ENCODE assay signal across 8 cellular contexts in the genomic region with DNA sequence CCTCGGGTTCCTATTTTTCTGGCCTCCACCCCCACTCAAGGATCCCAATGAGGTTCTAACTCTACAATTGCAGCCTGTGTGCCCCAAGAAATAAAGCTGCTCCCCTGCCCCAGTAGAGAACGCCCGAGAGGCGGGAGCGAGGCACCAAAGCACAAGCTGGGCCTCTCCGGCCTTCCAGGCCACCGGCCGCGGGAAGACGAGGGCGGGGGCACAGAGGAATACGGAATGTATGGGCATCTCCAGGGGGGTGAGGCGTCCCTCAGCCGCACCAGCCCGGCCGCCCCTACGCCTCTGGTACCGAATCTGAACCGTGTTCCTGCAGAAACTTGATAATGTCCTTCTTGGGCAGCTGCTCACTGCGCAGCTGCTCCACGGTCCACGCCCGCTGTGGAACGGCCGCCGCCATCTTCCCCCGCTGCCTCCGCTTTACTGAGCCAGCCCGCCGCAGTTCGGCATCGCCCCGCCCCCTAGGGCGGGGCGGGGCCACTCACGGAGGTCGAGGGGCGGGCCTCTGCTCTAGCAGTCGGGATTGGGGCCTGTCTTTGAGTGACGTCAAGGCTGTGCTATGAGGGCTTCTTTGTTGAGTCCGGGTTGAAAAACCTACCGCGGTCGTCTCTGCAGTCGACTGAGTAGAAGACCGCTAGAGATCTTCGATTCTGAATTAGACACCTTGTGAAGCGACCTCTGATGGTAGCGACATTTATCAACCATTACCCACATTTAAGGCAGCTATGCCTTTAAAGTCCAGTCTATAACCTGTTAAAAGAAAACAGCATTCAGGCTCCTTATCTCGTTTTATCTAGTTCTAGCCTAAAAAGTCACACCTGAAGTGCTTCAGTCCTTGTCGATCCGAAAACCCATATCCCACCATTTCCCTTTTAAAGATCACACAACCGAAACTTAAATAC. TPM values are rescaled to one million over a fixed set of nuclear protein-coding genes. Genes with fewer than 3 reads are reported as not detected.
DNase-seq lines count a peak whose midpoint lies in the region; ATAC-seq, FAIRE-seq and TF ChIP-seq lines count a peak whose summit lies in the region.

TSS of gene FKBP3 (minus strand) at position 431 of the 908 bp plus-strand sequence. CDS start at position 406, 25 bp downstream.

- H3K27ac ChIP-seq in left ventricle myocardium inferior (replicated peaks) (peak within 1 kb of the TSS; percentile 92), prostate gland (peak within 1 kb of the TSS; percentile 79 to 81)

- TF ChIP-seq POLR2A in GM12891 (IDR thresholded peaks at IDR 0.05; ENCODE audit: low read depth, low read length) (peak; percentile 81; the same call in 1 of the 2 replicates), prostate gland (IDR thresholded peaks at IDR 0.05) (peak; percentile 65)

- under 1% methylated on average over 53 of the region's 53 CpGs for WGBS in prostate gland

- FAIRE-seq in GM12891 (lab: Jason Lieb, UNC) (peak; percentile 90), urothelium cell line (lab: Jason Lieb, UNC) (peak; percentile 91)

- intact Hi-C loops in T-helper 1 cell treated with Interleukin-12 subunit alpha and Interleukin-12 subunit beta and Interleukin-4 antibody, amounts not matched to agents 30 ng/mL and 1 ng/mL, for 36 hours (cut with micrococcal nuclease) = loop anchor here (1.0 to 2.0 kb wide), 7 partner anchors 20 to 237 kb away; partner anchors contain the start of genes MIS18BP1, PRPF39 and TOGARAM1
- intact Hi-C loops in left ventricle myocardium inferior (cut with micrococcal nuclease) = no loop called here
- intact Hi-C loops in prostate gland (cut with DNase I) = loop anchor here (2.0 to 10.0 kb wide), 3 partner anchors 50 to 238 kb away; partner anchors contain the start of genes KLHL28 and PRPF39

- peak; percentile 87 for ATAC-seq in HG02852 (IDR thresholded peaks at IDR 0.05; ENCODE audit: unreplicated experiment)

- H3K4me3 ChIP-seq in left ventricle myocardium inferior = peak within 1 kb of the TSS; percentile 90
- H3K4me3 ChIP-seq in prostate gland = peak within 1 kb of the TSS; percentile 49 to 55

- DNase-seq in GM12891 (ENCODE audit: insufficient read length, low spot score) = peak; percentile 88
- DNase-seq in NCI-H146 (lab: John Stamatoyannopoulos, UW) = peak; percentile 99
- peak; percentile 99 for DNase-seq in amniotic stem cell (lab: John Stamatoyannopoulos, UW)
- peak; percentile 95 for DNase-seq in left ventricle myocardium inferior
- DNase-seq in prostate gland (ENCODE audit: low spot score) = peak; percentile 99
- peak; percentile 100 for DNase-seq in urothelium cell line (ENCODE audit: low spot score)

- H3K36me3 ChIP-seq in left ventricle myocardium inferior = no peaks in the 10 kb centered on the region
- no peaks in the 10 kb centered on the region for H3K36me3 ChIP-seq in prostate gland

- H3K4me1 ChIP-seq in left ventricle myocardium inferior (peaks cover 86% of the 10 kb centered on the region), prostate gland (replicated peaks) (no peaks in the 10 kb centered on the region)

- H3K27me3 ChIP-seq in left ventricle myocardium inferior (ENCODE audit: low read depth) (no peaks in the 10 kb centered on the region), prostate gland (replicated peaks; ENCODE audit: insufficient read depth) (no peaks in the 10 kb centered on the region)

- H3K9me3 ChIP-seq in left ventricle myocardium inferior (replicated peaks) = no peaks in the 10 kb centered on the region
- H3K9me3 ChIP-seq in prostate gland = no peaks in the 10 kb centered on the region

- no peak for TF ChIP-seq CTCF in left ventricle myocardium inferior (IDR thresholded peaks at IDR 0.05; ENCODE audit: borderline replicate concordance)
- peak in 3 of 4 experiments; percentile 5 to 34 (median 29) for TF ChIP-seq CTCF in prostate gland (IDR thresholded peaks at IDR 0.05)

TF ChIP-seq in GM12891, 5 proteins besides CTCF, POLR2A, EP300 and RAD21:
- TF ChIP-seq SPI1 (IDR thresholded peaks at IDR 0.05; ENCODE audit: low read depth, low read length) (no peak), TAF1 (IDR thresholded peaks at IDR 0.05; ENCODE audit: low read depth, low read length) (peak; percentile 80), PAX5 (IDR thresholded peaks at IDR 0.05; ENCODE audit: insufficient read depth, low read length, severe bottlenecking) (no peak), POLR2AphosphoS5 (IDR thresholded peaks at IDR 0.05; ENCODE audit: low read depth, low read length) (peak; percentile 81), POU2F2 (IDR thresholded peaks at IDR 0.05; ENCODE audit: low read depth, low read length) (peak; percentile 80)

RNA-seq across cellular contexts. Expression of gene FKBP3, which starts in this region (rescaled TPM):
- 112 TPM for polyA plus RNA-seq in GM12891 (2012; ENCODE audit: low read depth, missing spikeins)
- total RNA-seq in T-helper 1 cell treated with Interleukin-12 subunit alpha and Interleukin-12 subunit beta and Interleukin-4 antibody, amounts not matched to agents 30 ng/mL and 1 ng/mL, for 36 hours = 51.3 and 53.2 TPM in 2 replicates
- total RNA-seq in left ventricle myocardium inferior = 107 TPM
- total RNA-seq in prostate gland = 10 to 100 TPM; 40.4 to 46.7 TPM

Comparison
In these comparisons a context has a peak if more than half of its experiments do, and no peak if none do; other contexts are left out.
1. Peak in every context shown above with its lines: DNase-seq, ATAC-seq, H3K4me3 ChIP-seq and H3K27ac ChIP-seq.